In the genomic region with DNA sequence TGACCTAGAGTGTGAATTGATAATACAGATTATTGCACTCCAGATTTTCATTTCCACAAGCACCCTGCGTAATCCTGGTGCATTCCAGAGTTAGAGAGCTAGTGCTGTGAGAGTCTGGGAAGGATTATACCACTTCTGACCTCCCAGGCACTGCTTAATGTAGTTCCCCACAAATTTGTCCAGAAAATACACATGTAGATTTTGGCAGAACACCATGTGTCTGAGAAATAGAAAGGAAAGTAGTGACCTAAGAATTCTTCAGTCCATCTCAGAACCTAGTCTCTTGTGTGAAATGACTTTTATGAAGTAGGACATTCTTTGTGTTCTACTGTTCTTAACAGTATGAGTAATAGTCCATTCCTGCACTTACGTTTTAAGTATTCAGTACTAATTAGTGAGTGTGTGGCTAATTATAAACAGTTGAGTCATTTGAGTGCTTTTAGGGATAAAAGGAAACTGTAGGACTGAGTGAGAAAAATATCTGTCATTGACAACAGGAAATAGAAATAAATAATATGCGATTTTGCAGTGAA, we compare ENCODE assay signal across 1 cellular context.
TF ChIP-seq lines count a peak whose summit lies in the region.

No MANE protein-coding gene starts in this region.

TF ChIP-seq in WTC11, 78 proteins besides CTCF, POLR2A, EP300 and RAD21 (continued from another document):
- TF ChIP-seq, protein P1, sequence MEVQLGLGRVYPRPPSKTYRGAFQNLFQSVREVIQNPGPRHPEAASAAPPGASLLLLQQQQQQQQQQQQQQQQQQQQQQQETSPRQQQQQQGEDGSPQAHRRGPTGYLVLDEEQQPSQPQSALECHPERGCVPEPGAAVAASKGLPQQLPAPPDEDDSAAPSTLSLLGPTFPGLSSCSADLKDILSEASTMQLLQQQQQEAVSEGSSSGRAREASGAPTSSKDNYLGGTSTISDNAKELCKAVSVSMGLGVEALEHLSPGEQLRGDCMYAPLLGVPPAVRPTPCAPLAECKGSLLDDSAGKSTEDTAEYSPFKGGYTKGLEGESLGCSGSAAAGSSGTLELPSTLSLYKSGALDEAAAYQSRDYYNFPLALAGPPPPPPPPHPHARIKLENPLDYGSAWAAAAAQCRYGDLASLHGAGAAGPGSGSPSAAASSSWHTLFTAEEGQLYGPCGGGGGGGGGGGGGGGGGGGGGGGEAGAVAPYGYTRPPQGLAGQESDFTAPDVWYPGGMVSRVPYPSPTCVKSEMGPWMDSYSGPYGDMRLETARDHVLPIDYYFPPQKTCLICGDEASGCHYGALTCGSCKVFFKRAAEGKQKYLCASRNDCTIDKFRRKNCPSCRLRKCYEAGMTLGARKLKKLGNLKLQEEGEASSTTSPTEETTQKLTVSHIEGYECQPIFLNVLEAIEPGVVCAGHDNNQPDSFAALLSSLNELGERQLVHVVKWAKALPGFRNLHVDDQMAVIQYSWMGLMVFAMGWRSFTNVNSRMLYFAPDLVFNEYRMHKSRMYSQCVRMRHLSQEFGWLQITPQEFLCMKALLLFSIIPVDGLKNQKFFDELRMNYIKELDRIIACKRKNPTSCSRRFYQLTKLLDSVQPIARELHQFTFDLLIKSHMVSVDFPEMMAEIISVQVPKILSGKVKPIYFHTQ (CRISPR knock-in tag; IDR thresholded peaks at IDR 0.05): no peak
- TF ChIP-seq HMGXB4 (CRISPR knock-in tag; IDR thresholded peaks at IDR 0.05): no peak
- no peak for TF ChIP-seq CDX4 (CRISPR knock-in tag; IDR thresholded peaks at IDR 0.05; ENCODE audit: borderline replicate concordance)
- no peak for TF ChIP-seq SP1 (CRISPR knock-in tag; conservative IDR thresholded peaks at IDR 0.05)
- TF ChIP-seq CREB1 (CRISPR knock-in tag; IDR thresholded peaks at IDR 0.05): no peak
- no peak for TF ChIP-seq MYBL2 (CRISPR knock-in tag; IDR thresholded peaks at IDR 0.05)
- no peak for TF ChIP-seq E2F5 (CRISPR knock-in tag; IDR thresholded peaks at IDR 0.05)
- TF ChIP-seq NFE2L1 (CRISPR knock-in tag; IDR thresholded peaks at IDR 0.05): no peak
